In genomic region chr16:1677942-1678499, GRCh38 we compare ENCODE assay signal across 8 cellular contexts. TPM values are rescaled to one million over a fixed set of nuclear protein-coding genes. Genes with fewer than 3 reads are reported as not detected.
DNase-seq lines count a peak whose midpoint lies in the region; ATAC-seq lines count a peak whose summit lies in the region.

JPT2 (plus strand) TSS chr16:1678279; CDS start chr16:1678313, 34 bp downstream.

- no peaks in the 10 kb centered on the region for H3K27me3 ChIP-seq in CD8-positive, alpha-beta memory T cell (ENCODE audit: insufficient read depth, low read length, poor library complexity, severe bottlenecking)
- no peaks in the 10 kb centered on the region for H3K27me3 ChIP-seq in mesenchymal stem cell (ENCODE audit: control insufficient read depth in 1 of 2, insufficient read depth in 1 of 2, low read length in 2 of 2)

- H3K4me1 Mint-ChIP-seq in CD8-positive, alpha-beta memory T cell: peaks cover 14 to 43% (median 32%) of the 10 kb centered on the region in 3 donors
- H3K4me1 Mint-ChIP-seq in effector memory CD8-positive, alpha-beta T cell (ENCODE audit: low read depth in 2 of 2): peaks cover 25 to 27% of the 10 kb centered on the region in 2 donors

- peak within 1 kb of the TSS; percentile 88 to 95 (median 90) for H3K4me3 Mint-ChIP-seq in CD8-positive, alpha-beta memory T cell
- peak within 1 kb of the TSS; percentile 82 to 88 for H3K4me3 Mint-ChIP-seq in effector memory CD8-positive, alpha-beta T cell

- POLR2A ChIA-PET in CD8-positive, alpha-beta memory T cell (lab: Charles Lee): interaction anchor here (0.5 to 2.1 kb wide), 7 partner anchors 28 to 287 kb away, joined by 3 to 28 read pairs (median 3); partner anchors contain the start of genes MAPK8IP3, NUBP2 and RPS2

- peak within 1 kb of the TSS in 1 of 2 experiments; percentile 98 for H3K14ac ChIP-seq in mesenchymal stem cell (ENCODE audit: low read length in 2 of 2)

- H3K18ac ChIP-seq in mesenchymal stem cell (ENCODE audit: low read depth in 1 of 2, low read length in 2 of 2): peak within 1 kb of the TSS; percentile 69 to 94

- WGBS in mesenchymal stem cell: under 1% methylated on average over 55 of the region's 79 CpGs

- H3K9me3 ChIP-seq in CD8-positive, alpha-beta memory T cell (ENCODE audit: low read length): no peaks in the 10 kb centered on the region
- no peaks in the 10 kb centered on the region for H3K9me3 ChIP-seq in mesenchymal stem cell (ENCODE audit: control insufficient read depth, low read length)

- H2BK5ac ChIP-seq in mesenchymal stem cell (ENCODE audit: low read depth, low read length, poor library complexity, severe bottlenecking): peak within 1 kb of the TSS; percentile 81

- peaks cover 17% of the 10 kb centered on the region for H3K4me1 ChIP-seq in CD8-positive, alpha-beta memory T cell (ENCODE audit: insufficient read depth, low read length)
- H3K4me1 ChIP-seq in mesenchymal stem cell (ENCODE audit: control insufficient read depth, insufficient read depth, low read depth, low read length): peaks cover 34% of the 10 kb centered on the region

- CTCF ChIA-PET in CD8-positive, alpha-beta memory T cell (lab: Charles Lee): interaction anchor here (0.7 to 4.6 kb wide), 6 partner anchors 11 to 48 kb away, joined by 3 to 25 read pairs (median 4); partner anchors contain the start of gene MAPK8IP3

- H2BK120ac ChIP-seq in mesenchymal stem cell (ENCODE audit: low read depth, low read length): no peak within 1 kb of the TSS

- peak within 1 kb of the TSS; percentile 77 for H4K91ac ChIP-seq in mesenchymal stem cell (ENCODE audit: low read length)

- peak within 1 kb of the TSS; percentile 87 for H3K9ac ChIP-seq in mesenchymal stem cell (ENCODE audit: low read length)

- H3K79me1 ChIP-seq in mesenchymal stem cell (replicated peaks; ENCODE audit: low read length, poor library complexity, severe bottlenecking): peaks cover 11% of the 10 kb centered on the region

- H3K9me3 Mint-ChIP-seq in CD8-positive, alpha-beta memory T cell: no peaks in the 10 kb centered on the region
- no peaks in the 10 kb centered on the region for H3K9me3 Mint-ChIP-seq in effector memory CD8-positive, alpha-beta T cell

- peak within 1 kb of the TSS in 1 of 2 experiments; percentile 87 for H3K4ac ChIP-seq in mesenchymal stem cell (ENCODE audit: low read depth in 1 of 2, low read length in 2 of 2)

- peak within 1 kb of the TSS; percentile 76 for H3K4me3 ChIP-seq in CD8-positive, alpha-beta memory T cell (ENCODE audit: low read length)
- H3K4me3 ChIP-seq in mesenchymal stem cell (ENCODE audit: insufficient read depth in 1 of 2, low read depth in 1 of 2, low read length in 2 of 2): peak within 1 kb of the TSS; percentile 78 to 89

- ATAC-seq in GM19468 (IDR thresholded peaks at IDR 0.05; ENCODE audit: extremely low read depth, unreplicated experiment): peak; percentile 86
- peak; percentile 96 for ATAC-seq in effector memory CD8-positive, alpha-beta T cell (replicated peaks)

- H3K23ac ChIP-seq in mesenchymal stem cell (ENCODE audit: low read length in 2 of 2): peak within 1 kb of the TSS in 1 of 2 experiments; percentile 66

- H3K36me3 Mint-ChIP-seq in CD8-positive, alpha-beta memory T cell: peaks cover 1 to 32% (median 5%) of the 10 kb centered on the region in 3 donors
- H3K36me3 Mint-ChIP-seq in effector memory CD8-positive, alpha-beta T cell (ENCODE audit: insufficient read depth): peaks cover 8% of the 10 kb centered on the region

- no peaks in the 10 kb centered on the region for H3K36me3 ChIP-seq in CD8-positive, alpha-beta memory T cell (ENCODE audit: insufficient read depth, low read length)
- peaks cover 31 to 36% of the 10 kb centered on the region in 2 experiments for H3K36me3 ChIP-seq in mesenchymal stem cell (ENCODE audit: control insufficient read depth in 1 of 2, insufficient read depth in 2 of 2, low read depth in 1 of 2, low read length in 2 of 2)

- no peaks in the 10 kb centered on the region for H3K27me3 Mint-ChIP-seq in CD8-positive, alpha-beta memory T cell
- H3K27me3 Mint-ChIP-seq in effector memory CD8-positive, alpha-beta T cell: no peaks in the 10 kb centered on the region

- peak within 1 kb of the TSS; percentile 61 for H3K27ac ChIP-seq in CD8-positive, alpha-beta memory T cell (ENCODE audit: low read depth, low read length)
- peak within 1 kb of the TSS; percentile 62 for H3K27ac ChIP-seq in mesenchymal stem cell (ENCODE audit: low read length, poor library complexity, severe bottlenecking)

- peak within 1 kb of the TSS; percentile 73 for H2AK5ac ChIP-seq in mesenchymal stem cell (ENCODE audit: low read length, severe bottlenecking)

- H3K4me2 ChIP-seq in mesenchymal stem cell (ENCODE audit: low read length, poor library complexity, severe bottlenecking): peak within 1 kb of the TSS; percentile 76

- H2BK15ac ChIP-seq in mesenchymal stem cell (ENCODE audit: low read depth, poor library complexity, severe bottlenecking): no peak within 1 kb of the TSS

- H2AFZ ChIP-seq in mesenchymal stem cell (ENCODE audit: low read depth, low read length): peak within 1 kb of the TSS; percentile 46

- H3K27ac Mint-ChIP-seq in CD8-positive, alpha-beta memory T cell: peak within 1 kb of the TSS; percentile 76 to 95 (median 86)
- H3K27ac Mint-ChIP-seq in effector memory CD8-positive, alpha-beta T cell: peak within 1 kb of the TSS; percentile 54 to 81

- peak within 1 kb of the TSS; percentile 52 for H4K8ac ChIP-seq in mesenchymal stem cell (ENCODE audit: low read length)

- no peak within 1 kb of the TSS for H2BK12ac ChIP-seq in mesenchymal stem cell (ENCODE audit: low read length in 2 of 2)

- peak; percentile 92 to 95 (median 93) for DNase-seq in CD8-positive, alpha-beta memory T cell
- DNase-seq in HT-29 (ENCODE audit: low spot score) (peak; percentile 98), mesenchymal stem cell (peak; percentile 95)
- DNase-seq in NK-92 treated with Interleukin-12 subunit alpha and Interleukin-12 subunit beta, amount 100 ng/mL, for 24 hours (lab: John Stamatoyannopoulos, UW): peak; percentile 94
- peak; percentile 97 for DNase-seq in activated CD8-positive, alpha-beta memory T cell treated with anti-CD3 and anti-CD28 coated beads for 24 hours
- DNase-seq in effector memory CD8-positive, alpha-beta T cell: peak; percentile 90 to 91 (median 91)
- DNase-seq in stimulated activated CD8-positive, alpha-beta memory T cell treated with anti-CD3 and anti-CD28 coated beads, Interleukin-12 subunit alpha, Interleukin-12 subunit beta, amount 100 ng/mL, for 24 hours (ENCODE audit: extremely low read depth): peak; percentile 92

RNA-seq across cellular contexts. Expression of gene JPT2, which starts in this region (rescaled TPM):
- total RNA-seq in CD8-positive, alpha-beta memory T cell: 100 to 1,000 TPM; 106 TPM
- 12.5 TPM for polyA plus RNA-seq in CD8-positive, alpha-beta memory T cell
- 96.1 and 106 TPM in 2 replicates for total RNA-seq in HT-29 (2014; rRNA removed; shearing (Covaris generic))
- polyA plus RNA-seq in mesenchymal stem cell (2013, experiment 1 of 2): 54.4 TPM
- 54.1 TPM for polyA plus RNA-seq in mesenchymal stem cell (2013, experiment 2 of 2)

Comparison
In these comparisons a context has a peak if more than half of its experiments do, and no peak if none do; other contexts are left out.
1. Peak in every context shown above with its lines: DNase-seq, ATAC-seq, H3K4me3 ChIP-seq and H3K27ac ChIP-seq.